19 cellular contexts compared by ENCODE assay signal in the genomic region with DNA sequence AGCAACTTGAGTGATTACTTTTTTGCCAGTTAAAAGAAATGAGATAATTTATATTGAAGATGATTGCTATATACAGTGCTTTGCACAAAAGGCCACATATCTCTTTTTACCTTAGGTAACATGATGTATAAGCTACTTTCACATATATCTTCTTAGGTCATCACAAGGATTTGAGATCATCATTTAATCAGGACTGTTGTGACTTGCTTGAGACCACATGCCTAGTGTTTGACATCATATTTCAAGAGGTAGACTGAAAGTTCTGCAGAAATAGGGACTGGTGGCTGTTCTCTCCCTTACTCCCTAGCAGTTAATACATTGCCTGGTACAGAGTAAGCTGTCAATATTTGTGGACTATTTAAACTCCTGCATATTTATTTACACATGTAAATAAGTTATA.
"Had no signal": no experiment of that assay in that cellular context is flagged by ENCODE, and none has a peak within 500 bp of the region (broad histone marks: within the 10 kb centered on the region; RNA-seq: fewer than 3 reads in every experiment).

No MANE protein-coding gene starts in this region.

- H3K36me3 Mint-ChIP-seq: natural killer cell; stimulated activated effector memory CD8-positive, alpha-beta T cell treated with anti-CD3 and anti-CD28 coated beads, Interleukin-12 subunit alpha, Interleukin-12 subunit beta, amount 100 ng/mL, for 72 hours had no signal

- H3K9me3 Mint-ChIP-seq: natural killer cell; stimulated activated effector memory CD8-positive, alpha-beta T cell treated with anti-CD3 and anti-CD28 coated beads, Interleukin-12 subunit alpha, Interleukin-12 subunit beta, amount 100 ng/mL, for 72 hours had no signal

- H3K27ac ChIP-seq: dorsolateral prefrontal cortex, epithelial cell of prostate, lower lobe of right lung, pancreas, stomach, thyroid gland had no signal

- ATAC-seq: esophagus mucosa; gastrocnemius medialis; left ventricle myocardium superior; lower lobe of right lung; natural killer cell; pancreas; sciatic nerve; stimulated activated effector memory CD8-positive, alpha-beta T cell treated with anti-CD3 and anti-CD28 coated beads, Interleukin-12 subunit alpha, Interleukin-12 subunit beta, amount 100 ng/mL, for 72 hours had no signal

- H3K4me3 Mint-ChIP-seq: natural killer cell; stimulated activated effector memory CD8-positive, alpha-beta T cell treated with anti-CD3 and anti-CD28 coated beads, Interleukin-12 subunit alpha, Interleukin-12 subunit beta, amount 100 ng/mL, for 72 hours had no signal

- H3K27ac Mint-ChIP-seq: natural killer cell; stimulated activated effector memory CD8-positive, alpha-beta T cell treated with anti-CD3 and anti-CD28 coated beads, Interleukin-12 subunit alpha, Interleukin-12 subunit beta, amount 100 ng/mL, for 72 hours had no signal

- H3K9me3 ChIP-seq: gastrocnemius medialis, lower lobe of right lung, pancreas, stomach, thyroid gland had no signal

- H3K36me3 ChIP-seq: gastrocnemius medialis, lower lobe of right lung, pancreas, stomach, thyroid gland had no signal

- H3K27me3 ChIP-seq: dorsolateral prefrontal cortex, gastrocnemius medialis, pancreas, stomach, thyroid gland had no signal

- DNase-seq: dorsolateral prefrontal cortex; effector CD4-positive, alpha-beta T cell; foreskin fibroblast; gastrocnemius medialis; head of caudate nucleus; left ventricle myocardium superior; lower lobe of right lung; natural killer cell; pancreas; stimulated activated CD4-positive, alpha-beta T cell treated with anti-CD3 and anti-CD28 coated beads, Interleukin-2, amount 100 ng/mL, for 24 hours; stimulated activated CD4-positive, alpha-beta T cell treated with anti-CD3 and anti-CD28 coated beads, Interleukin-4, amount 100 ng/mL, for 24 hours; stimulated activated naive CD4-positive, alpha-beta T cell treated with Interleukin-2 at 50 U/mL for 16 hours; stomach; thyroid gland; trophoblast cell had no signal

- H3K4me3 ChIP-seq: dorsolateral prefrontal cortex, gastrocnemius medialis, lower lobe of right lung, pancreas, stomach, thyroid gland had no signal
